ENCODE assay signal across 2 cellular contexts in genomic region chr1:54124472-54124871, GRCh38.
A peak's percentile ranks its signal among the peaks of the same experiment; 100 is the strongest.
TF ChIP-seq lines count a peak whose summit lies in the region.

No MANE protein-coding gene starts in this region.

TF ChIP-seq in Ishikawa, 13 proteins besides CTCF, POLR2A, EP300 and RAD21:
- no peak for TF ChIP-seq REST (IDR thresholded peaks at IDR 0.05; ENCODE audit: low read depth)
- TF ChIP-seq ZBTB7A (IDR thresholded peaks at IDR 0.05; ENCODE audit: low read depth): no peak
- TF ChIP-seq YY1 (IDR thresholded peaks at IDR 0.05; ENCODE audit: low read depth): no peak
- peak; percentile 25; the same call in 1 of the 2 replicates for TF ChIP-seq NFIC (IDR thresholded peaks at IDR 0.05)
- TF ChIP-seq FOXM1 (IDR thresholded peaks at IDR 0.05; ENCODE audit: borderline replicate concordance, low read depth): no peak
- TF ChIP-seq TCF12 (IDR thresholded peaks at IDR 0.05; ENCODE audit: low read depth): no peak
- 0 out of 2 replicates have a peak, but pooled peaks have one; percentile 11 for TF ChIP-seq USF1 (IDR thresholded peaks at IDR 0.05)
- TF ChIP-seq TEAD4 (IDR thresholded peaks at IDR 0.05): no peak
- no peak for TF ChIP-seq CREB1 (IDR thresholded peaks at IDR 0.05; ENCODE audit: low read depth)
- no peak for TF ChIP-seq CEBPB (IDR thresholded peaks at IDR 0.05)
- TF ChIP-seq EGR1 (IDR thresholded peaks at IDR 0.05): no peak
- TF ChIP-seq MAX (IDR thresholded peaks at IDR 0.05): no peak
- no peak for TF ChIP-seq TAF1 (IDR thresholded peaks at IDR 0.05; ENCODE audit: low read depth)

TF ChIP-seq in K562, 482 proteins besides CTCF, POLR2A, EP300 and RAD21 (continued from another document):
- peak; percentile 5; the same call in 1 of the 2 replicates for TF ChIP-seq USF2 (CRISPR knock-in tag; IDR thresholded peaks at IDR 0.05)
